Comparison of ENCODE assay signal across 19 cellular contexts in genomic region chr3:183272792-183273191, GRCh38.
"Had no signal": no experiment of that assay in that cellular context is flagged by ENCODE, and none has a peak within 500 bp of the region (broad histone marks: within the 10 kb centered on the region; RNA-seq: fewer than 3 reads in every experiment).

No MANE protein-coding gene starts in this region.

- H3K27ac ChIP-seq: ascending aorta, colonic mucosa, parathyroid adenoma, suprapubic skin, transverse colon, uterus had no signal

- H3K4me1 ChIP-seq: ascending aorta, colonic mucosa, parathyroid adenoma, uterus had no signal

- H3K4me2 ChIP-seq: smooth muscle cell had no signal

- H3K9me3 ChIP-seq: ascending aorta, colonic mucosa, suprapubic skin, transverse colon, uterus had no signal

- H3K27me3 ChIP-seq: ascending aorta, colonic mucosa, suprapubic skin, transverse colon, uterus had no signal

- DNase-seq: activated B cell treated with CpG ODN at 0.5 μM for 24 hours; activated CD4-positive, alpha-beta memory T cell treated with anti-CD3 and anti-CD28 coated beads for 36 hours; activated CD4-positive, alpha-beta T cell treated with anti-CD3 and anti-CD28 coated beads for 4 hours; activated naive CD4-positive, alpha-beta T cell treated with anti-CD3 and anti-CD28 coated beads for 36 hours; activated T-cell treated with anti-CD3 and anti-CD28 coated beads for 4 hours; colonic mucosa; erythroblast; foreskin melanocyte; glutamatergic neuron; hypothalamus; stimulated activated CD4-positive, alpha-beta T cell treated with anti-CD3 and anti-CD28 coated beads, Interleukin-4, amount 100 ng/mL, for 1 hour; stimulated activated naive CD8-positive, alpha-beta T cell treated with anti-CD3 and anti-CD28 coated beads, Interleukin-15, amount 100 ng/mL, for 72 hours; transverse colon; uterus had no signal

- H3K36me3 ChIP-seq: ascending aorta, colonic mucosa, suprapubic skin, transverse colon, uterus had no signal

- H3K9ac ChIP-seq: parathyroid adenoma had no signal

- H3K4me3 ChIP-seq: ascending aorta, colonic mucosa, lung, smooth muscle cell, suprapubic skin, transverse colon, uterus had no signal
